In the genomic region with DNA sequence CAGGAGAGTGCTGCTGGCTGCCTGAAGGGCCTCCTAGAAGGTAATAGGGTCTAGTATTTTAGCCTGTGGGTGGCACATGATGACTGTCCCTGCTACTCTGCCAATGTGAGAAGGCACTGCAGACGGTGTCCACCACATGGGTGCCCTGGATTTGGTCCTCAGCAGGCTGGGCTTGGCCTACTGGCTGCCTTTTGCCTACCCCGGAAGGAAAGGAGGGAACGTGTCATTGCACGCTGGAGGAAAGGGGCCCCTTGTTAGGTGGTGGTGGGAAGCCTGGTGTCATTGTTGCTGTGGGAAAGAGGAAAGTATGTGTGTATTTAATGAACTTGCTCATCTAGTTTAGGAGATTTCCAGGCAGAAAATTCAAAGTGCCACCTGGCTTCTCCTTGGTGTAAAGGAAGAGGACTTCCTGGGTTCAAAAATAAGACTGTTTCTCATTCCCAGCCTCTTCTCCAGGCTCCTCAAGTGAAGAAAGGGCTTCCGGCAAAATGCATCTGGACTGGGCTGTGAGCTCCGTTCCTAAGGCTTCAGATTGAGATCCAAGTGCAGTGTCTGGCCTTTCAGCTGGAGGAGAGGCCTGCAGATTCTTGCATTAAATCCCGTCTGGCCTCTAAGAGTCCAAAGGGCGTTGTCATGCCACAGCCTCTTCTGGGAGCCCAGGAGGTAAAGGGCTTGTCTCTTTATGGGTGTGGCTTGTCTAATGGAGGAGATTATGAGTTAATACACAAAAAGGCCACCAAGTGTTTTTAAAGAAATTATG, we compare ENCODE assay signal across 11 cellular contexts. TPM values are rescaled to one million over a fixed set of nuclear protein-coding genes. Genes with fewer than 3 reads are reported as not detected.
DNase-seq lines count a peak whose midpoint lies in the region; TF ChIP-seq lines count a peak whose summit lies in the region.
"Had no signal": no experiment of that assay in that cellular context is flagged by ENCODE, and none has a peak within 500 bp of the region (broad histone marks: within the 10 kb centered on the region; RNA-seq: fewer than 3 reads in every experiment).

No MANE protein-coding gene starts in this region.

- H3F3A ChIP-seq in Loucy (ENCODE audit: low read depth) = no peaks in the 10 kb centered on the region

- peaks cover 31% of the 10 kb centered on the region for H3K4me1 ChIP-seq in Loucy (ENCODE audit: insufficient read depth, low read length, poor library complexity, severe bottlenecking)
- H3K4me1 ChIP-seq in ovary (ENCODE audit: insufficient read depth) = peaks cover 2% of the 10 kb centered on the region

- no peak overlapping the region for H2AFZ ChIP-seq in Loucy (ENCODE audit: low read length)

- H3K4me1 Mint-ChIP-seq in dendritic cell treated with granulocyte-macrophage colony-stimulating factor and Interleukin-4, amounts not matched to agents 40 ng/mL and 50 ng/mL, for 4 days (ENCODE audit: low read depth) = peaks cover 62% of the 10 kb centered on the region
- H3K4me1 Mint-ChIP-seq in nephron = peaks cover 52% of the 10 kb centered on the region

- H3K4me3 ChIP-seq in Loucy (ENCODE audit: low read length, poor library complexity, severe bottlenecking) = peak overlapping the region; percentile 14
- no peak overlapping the region for H3K4me3 ChIP-seq in ovary
- H3K4me3 ChIP-seq: dorsolateral prefrontal cortex had no signal

- peaks cover 80% of the 10 kb centered on the region for H3K79me2 ChIP-seq in Loucy (ENCODE audit: insufficient read depth, low read length)

- peak overlapping the region; percentile 47 for H3K4me2 ChIP-seq in Loucy (ENCODE audit: low read depth, low read length, poor library complexity, severe bottlenecking)

- TF ChIP-seq CTCF in Loucy (conservative IDR thresholded peaks at IDR 0.05; ENCODE audit: low read length) (no peak), nephron (IDR thresholded peaks at IDR 0.05; ENCODE audit: unreplicated experiment in 3 of 3) (no peak), ovary (IDR thresholded peaks at IDR 0.05) (no peak)

- H3K9me3 Mint-ChIP-seq in dendritic cell treated with granulocyte-macrophage colony-stimulating factor and Interleukin-4, amounts not matched to agents 40 ng/mL and 50 ng/mL, for 4 days = no peaks in the 10 kb centered on the region
- peaks cover 10% of the 10 kb centered on the region for H3K9me3 Mint-ChIP-seq in nephron

- H3K27ac Mint-ChIP-seq in dendritic cell treated with granulocyte-macrophage colony-stimulating factor and Interleukin-4, amounts not matched to agents 40 ng/mL and 50 ng/mL, for 4 days = peak overlapping the region; percentile 50
- H3K27ac Mint-ChIP-seq in nephron = peak overlapping the region; percentile 73 to 93 (median 78)

- no peaks in the 10 kb centered on the region for H3K9me2 ChIP-seq in Loucy (replicated peaks; ENCODE audit: low read depth, low read length)

- no peak overlapping the region for H3K4me3 Mint-ChIP-seq in dendritic cell treated with granulocyte-macrophage colony-stimulating factor and Interleukin-4, amounts not matched to agents 40 ng/mL and 50 ng/mL, for 4 days
- no peak overlapping the region for H3K4me3 Mint-ChIP-seq in nephron

- no peaks in the 10 kb centered on the region for H3K27me3 Mint-ChIP-seq in dendritic cell treated with granulocyte-macrophage colony-stimulating factor and Interleukin-4, amounts not matched to agents 40 ng/mL and 50 ng/mL, for 4 days
- H3K27me3 Mint-ChIP-seq in nephron (ENCODE audit: low read depth) = no peaks in the 10 kb centered on the region

- DNase-seq in NCI-H510A treated with DMSO at 0.1 percent for 48 hours (lab: John Stamatoyannopoulos, UW) (peak; percentile 45), NCI-H510A (lab: John Stamatoyannopoulos, UW) (no peak), SHP77 treated with DMSO at 0.1 percent for 48 hours (lab: John Stamatoyannopoulos, UW) (no peak), ovary (no peak), activated gamma-delta T cell treated with Interleukin-2 at 50 U/mL for 16 hours (no peak)
- DNase-seq: activated T-cell treated with anti-CD3 and anti-CD28 coated beads for 4 hours, NCI-H1930 had no signal

- H3K27me3 ChIP-seq in Loucy (ENCODE audit: insufficient read depth, low read length, poor library complexity, severe bottlenecking) = no peaks in the 10 kb centered on the region
- no peaks in the 10 kb centered on the region for H3K27me3 ChIP-seq in ovary
- H3K27me3 ChIP-seq: dorsolateral prefrontal cortex had no signal

- H3K9me3 ChIP-seq in Loucy (ENCODE audit: insufficient read depth, low read depth, low read length) (no peaks in the 10 kb centered on the region), ovary (no peaks in the 10 kb centered on the region)

- peaks cover 5% of the 10 kb centered on the region for H4K20me1 ChIP-seq in Loucy (ENCODE audit: insufficient read depth, low read length, poor library complexity, severe bottlenecking)

- intact Hi-C loops in dendritic cell treated with granulocyte-macrophage colony-stimulating factor and Interleukin-4, amounts not matched to agents 40 ng/mL and 50 ng/mL, for 4 days (cut with micrococcal nuclease) = no loop called here
- intact Hi-C loops in ovary (cut with DNase I) = no loop called here

- H3K27ac ChIP-seq in ovary = no peak overlapping the region
- H3K27ac ChIP-seq: dorsolateral prefrontal cortex had no signal

- H3K36me3 ChIP-seq in Loucy (ENCODE audit: insufficient read depth, low read length) = no peaks in the 10 kb centered on the region
- no peaks in the 10 kb centered on the region for H3K36me3 ChIP-seq in ovary

- TF ChIP-seq EP300 in ovary (IDR thresholded peaks at IDR 0.05) = no peak

- 87 to 92% (median 91%) methylated on average over 8 of the region's 8 CpGs for WGBS in ovary, 3 donors

- peak overlapping the region; percentile 42 for H3K9ac ChIP-seq in Loucy (ENCODE audit: low read depth, low read length, poor library complexity, severe bottlenecking)

- no peak for TF ChIP-seq POLR2A in ovary (IDR thresholded peaks at IDR 0.05)

- H3K36me3 Mint-ChIP-seq in dendritic cell treated with granulocyte-macrophage colony-stimulating factor and Interleukin-4, amounts not matched to agents 40 ng/mL and 50 ng/mL, for 4 days (ENCODE audit: low read depth) = no peaks in the 10 kb centered on the region
- H3K36me3 Mint-ChIP-seq in nephron (ENCODE audit: low read depth) = peaks cover 35% of the 10 kb centered on the region

RNA-seq across cellular contexts. Expression of gene RPTOR, which starts 55.1 kb away (rescaled TPM):
- 10 to 100 TPM; 20.7 to 41.9 (median 31.4) TPM for total RNA-seq in ovary
- 10 to 100 TPM; 11.1 to 13.4 TPM for polyA plus RNA-seq in ovary
